Comparison of ENCODE assay signal across 23 cellular contexts in genomic region chr17:13919818-13920217, GRCh38.
"Had no signal": no experiment of that assay in that cellular context is flagged by ENCODE, and none has a peak within 500 bp of the region (broad histone marks: within the 10 kb centered on the region; RNA-seq: fewer than 3 reads in every experiment).

No MANE protein-coding gene starts in this region.

- H3K4me1 ChIP-seq: ascending aorta, colonic mucosa, parathyroid adenoma, sigmoid colon, thyroid gland had no signal

- H3K4me3 Mint-ChIP-seq: central memory CD8-positive, alpha-beta T cell; immature natural killer cell; nephron; T-helper 1 cell treated with Interleukin-12 subunit alpha and Interleukin-12 subunit beta and Interleukin-4 antibody, amounts not matched to agents 30 μg/mL and 1 μg/mL, for 36 hours had no signal

- H3K4me1 Mint-ChIP-seq: central memory CD8-positive, alpha-beta T cell; immature natural killer cell; nephron had no signal

- H3K36me3 ChIP-seq: ascending aorta, colonic mucosa, heart left ventricle, sigmoid colon, spleen, thyroid gland had no signal

- ATAC-seq: heart left ventricle, left ventricle myocardium superior had no signal

- H3K4me3 ChIP-seq: ascending aorta, colonic mucosa, heart left ventricle, sigmoid colon, spleen, thyroid gland had no signal

- H3K9me3 Mint-ChIP-seq: central memory CD8-positive, alpha-beta T cell; immature natural killer cell; nephron; T-helper 1 cell treated with Interleukin-12 subunit alpha and Interleukin-12 subunit beta and Interleukin-4 antibody, amounts not matched to agents 30 μg/mL and 1 μg/mL, for 36 hours had no signal

- H3K9me3 ChIP-seq: ascending aorta, colonic mucosa, heart left ventricle, sigmoid colon, spleen, thyroid gland had no signal

- H3K27me3 Mint-ChIP-seq: central memory CD8-positive, alpha-beta T cell had no signal

- DNase-seq: activated CD4-positive, alpha-beta T cell treated with anti-CD3 and anti-CD28 coated beads, Interleukin-2, amount 50 U/mL, for 1 hour; activated CD4-positive, CD25-positive, alpha-beta regulatory T cell treated with anti-CD3 and anti-CD28 coated beads, Interleukin-2, amount 50 U/mL, for 72 hours; activated CD8-positive, alpha-beta memory T cell treated with anti-CD3 and anti-CD28 coated beads, Interleukin-2, amount 50 U/mL, for 4 hours; activated effector memory CD4-positive, alpha-beta T cell treated with anti-CD3 and anti-CD28 coated beads, Interleukin-2, amount 50 U/mL, for 16 hours; activated naive CD4-positive, alpha-beta T cell treated with anti-CD3 and anti-CD28 coated beads, Interleukin-2, amount 50 U/mL, for 16 hours; activated T-cell treated with anti-CD3 and anti-CD28 coated beads, Interleukin-2, amount 50 U/mL, for 48 hours; colonic mucosa; erythroblast; heart left ventricle; immature natural killer cell; kidney glomerular epithelial cell; left ventricle myocardium superior; mesenchymal stem cell; sigmoid colon; spleen; stimulated activated CD4-positive, alpha-beta T cell treated with anti-CD3 and anti-CD28 coated beads, Interleukin-4, amount 100 ng/mL, for 4 hours; stimulated activated naive CD4-positive, alpha-beta T cell; thyroid gland had no signal

- H3K27ac Mint-ChIP-seq: immature natural killer cell; nephron; T-helper 1 cell treated with Interleukin-12 subunit alpha and Interleukin-12 subunit beta and Interleukin-4 antibody, amounts not matched to agents 30 μg/mL and 1 μg/mL, for 36 hours had no signal

- H3K27me3 ChIP-seq: ascending aorta, colonic mucosa, heart left ventricle, sigmoid colon, spleen, thyroid gland had no signal

- H3K27ac ChIP-seq: ascending aorta, colonic mucosa, parathyroid adenoma, sigmoid colon, spleen, thyroid gland had no signal
